8 cellular contexts compared by ENCODE assay signal in the genomic region with DNA sequence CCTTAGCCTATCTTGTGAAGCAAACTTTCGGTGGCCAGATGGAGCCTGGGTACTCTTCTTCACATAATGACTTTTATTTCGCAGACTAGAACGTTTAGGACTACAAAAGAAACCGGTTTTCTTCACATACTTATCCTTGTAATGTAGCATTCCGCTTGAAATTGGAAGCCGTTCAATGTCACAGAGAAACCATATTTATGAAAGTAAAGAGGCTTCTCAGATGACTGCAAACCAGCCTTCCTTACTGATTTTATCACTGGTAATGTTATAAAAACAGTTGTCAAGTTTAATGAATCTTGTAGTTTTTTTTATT.
DNase-seq lines count a peak whose midpoint lies in the region; ATAC-seq, FAIRE-seq and TF ChIP-seq lines count a peak whose summit lies in the region.

No MANE protein-coding gene starts in this region.

- 29% methylated on average over 6 of the region's 6 CpGs for WGBS in urinary bladder

- H3K4me1 ChIP-seq in cardiac muscle cell (ENCODE audit: low read depth): no peaks in the 10 kb centered on the region
- H3K4me1 ChIP-seq in mononuclear cell (ENCODE audit: insufficient read depth, low read length): peaks cover 24% of the 10 kb centered on the region
- no peaks in the 10 kb centered on the region for H3K4me1 ChIP-seq in urinary bladder (ENCODE audit: insufficient read depth)

- H3K4me3 ChIP-seq in cardiac muscle cell (peak overlapping the region; percentile 16), bronchial epithelial cell (ENCODE audit: low read depth, low read length) (peak overlapping the region; percentile 35), mononuclear cell (ENCODE audit: low read length) (peak overlapping the region; percentile 49), urinary bladder (ENCODE audit: low read depth, low read length) (peak overlapping the region; percentile 42)

- no peaks in the 10 kb centered on the region for H3K27me3 ChIP-seq in cardiac muscle cell
- no peaks in the 10 kb centered on the region for H3K27me3 ChIP-seq in bronchial epithelial cell (ENCODE audit: control insufficient read depth, insufficient read depth, low read length)
- H3K27me3 ChIP-seq in mononuclear cell (ENCODE audit: insufficient read depth, low read length): no peaks in the 10 kb centered on the region

- H3K27ac ChIP-seq in cardiac muscle cell (peak overlapping the region; percentile 64), urinary bladder (ENCODE audit: low read depth) (peak overlapping the region; percentile 75)

- H3K36me3 ChIP-seq in cardiac muscle cell (no peaks in the 10 kb centered on the region), bronchial epithelial cell (ENCODE audit: control insufficient read depth, insufficient read depth, low read length) (no peaks in the 10 kb centered on the region), urinary bladder (ENCODE audit: insufficient read depth) (no peaks in the 10 kb centered on the region)

- TF ChIP-seq CTCF in cardiac muscle cell (IDR thresholded peaks at IDR 0.05; ENCODE audit: low read depth, low read length) (no peak), bronchial epithelial cell (IDR thresholded peaks at IDR 0.05; ENCODE audit: insufficient read depth, low read length, severe bottlenecking) (no peak)

- no peak for ATAC-seq in Right ventricle myocardium inferior
- no peak for ATAC-seq in GM19455 (IDR thresholded peaks at IDR 0.05; ENCODE audit: unreplicated experiment)
- ATAC-seq in GM18519 (IDR thresholded peaks at IDR 0.05; ENCODE audit: low FRiP score, unreplicated experiment): no peak

- no peak for DNase-seq in cardiac muscle cell (ENCODE audit: low read depth in 1 of 2, low spot score in 1 of 2)
- no peak for DNase-seq in Right ventricle myocardium inferior (ENCODE audit: missing footprints)
- no peak for DNase-seq in bronchial epithelial cell (ENCODE audit: low read depth)
- DNase-seq in A172 (ENCODE audit: low spot score): no peak

- H3K9me3 ChIP-seq in cardiac muscle cell (ENCODE audit: low read depth): no peaks in the 10 kb centered on the region
- H3K9me3 ChIP-seq in mononuclear cell (ENCODE audit: low read depth, low read length): no peaks in the 10 kb centered on the region

- intact Hi-C loops in Right ventricle myocardium inferior (cut with DNase I): no loop called here

- FAIRE-seq in bronchial epithelial cell (lab: Jason Lieb, UNC): no peak
